4 cellular contexts compared by ENCODE assay signal in the genomic region with DNA sequence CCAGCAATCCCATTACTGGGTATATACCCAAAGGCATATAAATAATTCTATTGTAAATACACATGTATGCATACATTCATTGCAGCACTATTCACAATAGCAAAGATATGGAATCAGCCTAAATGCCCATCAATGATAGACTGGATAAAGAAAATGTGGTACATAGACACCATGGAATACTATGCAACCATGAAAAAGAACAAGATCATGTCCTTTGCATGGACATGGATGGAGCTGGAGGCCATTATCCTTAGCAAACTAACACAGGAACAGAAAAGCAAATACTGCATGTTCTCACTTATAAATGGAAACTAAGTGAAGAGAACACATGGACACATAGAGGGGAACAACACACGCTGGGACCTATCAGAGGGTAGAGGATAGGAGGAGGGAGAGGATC. TPM values are rescaled to one million over a fixed set of nuclear protein-coding genes. Genes with fewer than 3 reads are reported as not detected.
DNase-seq lines count a peak whose midpoint lies in the region; ATAC-seq, FAIRE-seq and TF ChIP-seq lines count a peak whose summit lies in the region.
"Not testable (repeated sequence)": the region's sequence is repeated elsewhere in the genome, so short reads cannot be mapped to it uniquely, and the experiment has no call there.

No MANE protein-coding gene starts in this region.

- POLR2A ChIA-PET in A549 (lab: Yijun Ruan, JAX); HEK293 (lab: Yijun Ruan, JAX); K562 (lab: Yijun Ruan, JAX): not testable (repeated sequence)

- H3K4me1 Mint-ChIP-seq in stimulated activated naive B cell treated with anti-CD40 and anti-IgM and Interleukin-4, amounts not matched to agents 10 μg/mL and 1 μg/mL and 100 μg/mL, for 72 hours = not testable (repeated sequence)

- not testable (repeated sequence) for DNase-seq in A549 (ENCODE audit: low read depth in 1 of 2, low spot score in 1 of 2); K562 (ENCODE audit: extremely low read depth in 1 of 4, low spot score in 3 of 4); stimulated activated naive B cell treated with anti-CD40 and anti-IgM and Interleukin-4, amounts not matched to agents 10 μg/mL and 1 μg/mL and 100 μg/mL, for 72 hours

- H3K4me2 ChIP-seq in A549; K562 (ENCODE audit: insufficient read depth, low read length): not testable (repeated sequence)

- H3K36me3 Mint-ChIP-seq in stimulated activated naive B cell treated with anti-CD40 and anti-IgM and Interleukin-4, amounts not matched to agents 10 μg/mL and 1 μg/mL and 100 μg/mL, for 72 hours = not testable (repeated sequence)

- in situ Hi-C loops in K562 (cut with MboI) = not testable (repeated sequence)

- H3K79me2 ChIP-seq in K562 (ENCODE audit: control insufficient read depth, insufficient read depth, low read length) = not testable (repeated sequence)

- ATAC-seq in A549; K562; stimulated activated naive B cell treated with anti-CD40 and anti-IgM and Interleukin-4, amounts not matched to agents 10 μg/mL and 1 μg/mL and 100 μg/mL, for 72 hours (replicated peaks): not testable (repeated sequence)

- BruUV-seq in K562 (replicated peaks; lab: Mats Ljungman, UMichigan) = not testable (repeated sequence)

- H3K9me1 ChIP-seq in K562 (ENCODE audit: control insufficient read depth, insufficient read depth, low read length) = not testable (repeated sequence)

- H3K27ac ChIP-seq in A549; HEK293 (ENCODE audit: extremely low read depth, low read depth, low read length); K562 (ENCODE audit: extremely low read depth, low read depth, low read length): not testable (repeated sequence)

- intact Hi-C loops in K562 (cut with micrococcal nuclease) = not testable (repeated sequence)

- not testable (repeated sequence) for TF ChIP-seq RAD21 in A549 (conservative IDR thresholded peaks at IDR 0.05 in 1 of 2, IDR thresholded peaks at IDR 0.05 in 1 of 2); K562 (CRISPR knock-in tag; conservative IDR thresholded peaks at IDR 0.05 in 1 of 2, IDR thresholded peaks at IDR 0.05 in 1 of 2)

- not testable (repeated sequence) for TF ChIP-seq POLR2A in A549 (IDR thresholded peaks at IDR 0.05; ENCODE audit: low read length); K562 (conservative IDR thresholded peaks at IDR 0.05)

- H3K9ac ChIP-seq in K562 (ENCODE audit: insufficient read depth in 1 of 2, low read depth in 2 of 2, low read length in 2 of 2) = not testable (repeated sequence)

- not testable (repeated sequence) for H3K4me3 ChIP-seq in A549; HEK293 (ENCODE audit: low read depth, low read length); K562

- CTCF ChIA-PET in A549 (lab: Yijun Ruan, JAX); HEK293 (lab: Yijun Ruan, JAX); K562 (lab: Yijun Ruan, JAX; ENCODE audit: low intra/inter-chr PET ratio): not testable (repeated sequence)

- not testable (repeated sequence) for H2AFZ ChIP-seq in K562 (ENCODE audit: low read depth, low read length)

- TF ChIP-seq CTCF in A549 (IDR thresholded peaks at IDR 0.05); HEK293 (tag by site-specific recombination; IDR thresholded peaks at IDR 0.05); K562 (IDR thresholded peaks at IDR 0.05 in 2 of 3, conservative IDR thresholded peaks at IDR 0.05 in 1 of 3; ENCODE audit: insufficient read depth in 2 of 3, low read depth in 1 of 3, low read length in 3 of 3): not testable (repeated sequence)

- not testable (repeated sequence) for H3K9me3 ChIP-seq in A549; HEK293 (ENCODE audit: control insufficient read depth, insufficient read depth, low read depth, low read length); K562 (replicated peaks; ENCODE audit: control insufficient read depth, insufficient read depth, low read depth, low read length)

- not testable (repeated sequence) for H3K36me3 ChIP-seq in HEK293 (ENCODE audit: control insufficient read depth in 2 of 2, insufficient read depth in 1 of 2, low read length in 2 of 2); K562 (ENCODE audit: control insufficient read depth, insufficient read depth, low read length)

- not testable (repeated sequence) for H4K20me1 ChIP-seq in K562 (replicated peaks; ENCODE audit: control insufficient read depth, insufficient read depth, low read length)

- not testable (repeated sequence) for H3K4me1 ChIP-seq in A549; HEK293 (ENCODE audit: control insufficient read depth, insufficient read depth, low read length); K562 (replicated peaks in 1 of 2; ENCODE audit: control insufficient read depth in 2 of 2, insufficient read depth in 2 of 2, low read length in 2 of 2)

- peak overlapping the region; percentile 28 for H3K27ac Mint-ChIP-seq in stimulated activated naive B cell treated with anti-CD40 and anti-IgM and Interleukin-4, amounts not matched to agents 10 μg/mL and 1 μg/mL and 100 μg/mL, for 72 hours

- FAIRE-seq in A549 (lab: Jason Lieb, UNC) = peak; percentile 88
- not testable (repeated sequence) for FAIRE-seq in K562 (lab: Jason Lieb, UNC)

- 89% methylated on average over 1 of the region's 1 CpG for WGBS in A549 (ENCODE audit: missing lambda C conversion rate)
- 56% methylated on average over 1 of the region's 1 CpG for WGBS in K562 (ENCODE audit: insufficient coverage, low coverage, missing lambda C conversion rate)

- H3K27me3 Mint-ChIP-seq in stimulated activated naive B cell treated with anti-CD40 and anti-IgM and Interleukin-4, amounts not matched to agents 10 μg/mL and 1 μg/mL and 100 μg/mL, for 72 hours = peaks cover 7 to 11% of the 10 kb centered on the region in 2 donors

- not testable (repeated sequence) for H3K9me3 Mint-ChIP-seq in stimulated activated naive B cell treated with anti-CD40 and anti-IgM and Interleukin-4, amounts not matched to agents 10 μg/mL and 1 μg/mL and 100 μg/mL, for 72 hours

- not testable (repeated sequence) for H3K4me3 Mint-ChIP-seq in stimulated activated naive B cell treated with anti-CD40 and anti-IgM and Interleukin-4, amounts not matched to agents 10 μg/mL and 1 μg/mL and 100 μg/mL, for 72 hours

- TF ChIP-seq EP300 in A549 (IDR thresholded peaks at IDR 0.05); K562 (IDR thresholded peaks at IDR 0.05; ENCODE audit: low read length): not testable (repeated sequence)

- H3K27me3 ChIP-seq in K562 (ENCODE audit: control insufficient read depth in 2 of 2, insufficient read depth in 2 of 2, low read length in 2 of 2) = not testable (repeated sequence)

TF ChIP-seq in HEK293, 187 proteins besides CTCF, POLR2A, EP300 and RAD21:
- peak; percentile 98 for TF ChIP-seq ZNF146 (tag by site-specific recombination; IDR thresholded peaks at IDR 0.05)

TF ChIP-seq in K562, 482 proteins besides CTCF, POLR2A, EP300 and RAD21:
- peak; percentile 50 for TF ChIP-seq ZNF146 (CRISPR knock-in tag; IDR thresholded peaks at IDR 0.05; ENCODE audit: unreplicated experiment)
TF ChIP-seq in K562: peak in this region for 1; not testable (repeated sequence) for 481.

RNA-seq across cellular contexts. Expression of a gene that starts 51.3 kb away (rescaled TPM):
- polyA plus RNA-seq in A549 (2011; rRNA removed) = 51.4 and 57.6 TPM in 2 replicates
- polyA plus RNA-seq in A549 (2012; cell fraction: cytosol; rRNA removed) = 9.7 and 10.9 TPM in 2 replicates
- polyA plus RNA-seq in A549 (2012; cell fraction: nucleus; rRNA removed) = 5.2 and 6.8 TPM in 2 replicates
- 23.3 to 27.1 TPM (median 25.7 TPM) in 3 replicates for polyA plus RNA-seq in A549 (2017; fragmentation: RNase III; extraction: RNeasy Plus Mini Kit Qiagen cat#74134 plus additional on column Dnase treatment)
- polyA minus RNA-seq in A549 (2011; rRNA and poly(A)+ RNA removed) = 30.0 and 40.0 TPM in 2 replicates
- 7.2 and 10.1 TPM in 2 replicates for total RNA-seq in K562 (2011; cell fraction: chromatin; rRNA removed; ENCODE audit: low replicate concordance)
- 3.0 and 4.3 TPM in 2 replicates for total RNA-seq in K562 (2011; cell fraction: nucleolus; rRNA removed)
- total RNA-seq in K562 (2011; cell fraction: nucleoplasm; rRNA removed) = 5.0 and 5.8 TPM in 2 replicates
- total RNA-seq in K562 (2014; rRNA removed) = 2.4 and 5.4 TPM in 2 replicates
- total RNA-seq in K562 (2014; rRNA removed; fragmentation: Illumina TruSeq; extraction: Trizol) = 6.3 TPM in 2 replicates
- total RNA-seq in K562 (2015; rRNA removed; fragmentation: Illumina TruSeq; extraction: Trizol) = 4.9 and 5.3 TPM in 2 replicates
- total RNA-seq in K562 (2021) = 5.7 and 7.4 TPM in 2 replicates
- 1.9 and 5.2 TPM in 2 replicates for polyA plus RNA-seq in K562 (2011; rRNA removed)
- 1.3 TPM in 2 replicates for polyA plus RNA-seq in K562 (2011; cell fraction: cytosol; rRNA removed)
- 1.4 and 1.7 TPM in 2 replicates for polyA plus RNA-seq in K562 (2011; cell fraction: nucleus; rRNA removed)
- 4.7 and 5.2 TPM in 2 replicates for polyA plus RNA-seq in K562 (2012)
- polyA plus RNA-seq in K562 (2014; fragmentation: Illumina TruSeq; extraction: Trizol) = 2.6 and 3.1 TPM in 2 replicates
- 1 to 10 TPM; 1.3 to 1.5 TPM for polyA plus RNA-seq in K562 (2014; fragmentation: Nextera tagmentation; extraction: Ambion mirVana)
- polyA plus RNA-seq in K562 (2014; rRNA removed) = 2.3 and 3.8 TPM in 2 replicates
- 4.0 and 9.8 TPM in 2 replicates for polyA minus RNA-seq in K562 (2011; rRNA and poly(A)+ RNA removed)
- polyA minus RNA-seq in K562 (2011; cell fraction: cytosol; rRNA and poly(A)+ RNA removed) = 1.6 and 9.1 TPM in 2 replicates
- polyA minus RNA-seq in K562 (2011; cell fraction: nucleus; rRNA and poly(A)+ RNA removed) = 2.2 and 5.4 TPM in 2 replicates
